In the genomic region with DNA sequence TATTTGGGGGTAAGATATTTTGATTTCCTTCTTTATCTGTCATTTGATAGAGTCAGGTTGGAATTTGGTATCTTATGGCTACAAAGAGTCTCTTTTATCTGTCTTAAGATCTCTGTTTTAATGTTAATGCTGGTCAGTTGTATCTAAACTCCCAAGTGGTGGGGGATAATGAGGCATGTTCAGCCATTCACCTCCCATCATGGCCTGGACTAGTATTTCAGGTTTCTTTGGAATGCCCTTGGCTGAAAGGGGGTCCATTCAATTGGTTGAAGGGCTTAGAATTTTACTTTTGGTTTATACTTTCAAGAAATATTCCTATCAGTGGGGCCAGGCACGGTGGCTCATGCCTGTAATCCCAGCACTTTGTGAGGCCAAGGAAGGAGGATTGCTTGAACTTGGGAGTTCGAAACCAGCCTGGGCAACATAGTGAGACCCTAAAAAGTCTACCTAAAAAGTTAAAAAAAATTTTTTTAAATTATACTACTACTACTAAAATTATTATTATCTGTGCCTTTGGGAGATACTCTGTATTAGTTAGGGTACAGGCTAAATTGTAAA, we compare ENCODE assay signal across 1 cellular context.
TF ChIP-seq lines count a peak whose summit lies in the region.

No MANE protein-coding gene starts in this region.

TF ChIP-seq in endothelial cell of umbilical vein, 7 proteins besides CTCF, POLR2A, EP300 and RAD21:
- TF ChIP-seq MYC (IDR thresholded peaks at IDR 0.05; ENCODE audit: low read depth, low read length) = no peak
- TF ChIP-seq GATA2 (IDR thresholded peaks at IDR 0.05; ENCODE audit: insufficient read depth, insufficient read length, low read depth, low read length) = peak; percentile 26
